In the genomic region with DNA sequence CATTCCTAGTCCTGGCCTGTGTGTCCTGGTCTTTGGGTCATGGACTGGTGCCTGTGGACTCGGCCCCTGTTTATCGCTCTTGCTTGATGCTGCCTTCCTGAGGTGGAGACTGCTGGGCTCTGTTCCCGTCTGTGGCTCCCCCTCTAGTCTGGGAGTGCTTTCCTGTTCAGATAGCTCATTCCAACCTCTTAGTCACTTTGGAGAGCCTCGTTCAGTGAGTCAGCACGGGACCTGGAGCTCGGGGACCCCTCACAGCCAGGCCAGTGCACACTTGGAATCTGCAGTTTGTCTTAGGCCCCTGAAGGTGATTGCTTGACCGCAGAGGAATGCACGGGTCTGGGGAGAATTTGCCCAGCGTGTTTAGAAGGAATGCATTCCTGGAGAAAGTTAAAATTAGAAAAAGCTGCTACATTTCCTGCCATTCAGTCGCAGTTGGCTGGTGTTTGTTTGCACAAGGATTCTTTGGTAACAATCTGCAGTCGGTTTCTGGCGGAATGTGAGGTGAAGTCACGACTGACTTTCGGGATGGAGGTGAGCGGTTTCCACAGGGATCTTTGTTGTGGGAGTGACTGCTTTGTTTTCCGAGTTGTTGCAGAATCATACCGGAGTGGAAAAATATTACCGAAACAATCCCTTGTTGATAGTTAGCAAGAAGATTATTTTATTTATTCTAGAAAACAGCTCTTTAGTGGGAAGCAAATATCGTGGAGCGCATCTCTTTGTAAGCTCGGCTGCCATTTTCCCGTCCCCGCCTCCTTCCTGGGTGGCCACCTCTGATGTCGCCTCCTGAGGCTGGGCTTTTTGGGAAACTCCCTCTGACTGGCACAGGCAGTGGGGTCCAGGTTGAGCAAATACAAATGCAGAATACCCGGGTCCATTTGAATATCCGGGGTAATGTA, we compare ENCODE assay signal across 1 cellular context.
TF ChIP-seq lines count a peak whose summit lies in the region.

No MANE protein-coding gene starts in this region.

TF ChIP-seq in HepG2, 621 proteins besides CTCF, POLR2A, EP300 and RAD21 (continued from another document and continues in another):
- no peak for TF ChIP-seq SNAPC4 (CRISPR knock-in tag; IDR thresholded peaks at IDR 0.05)
- peak; percentile 46; the same call in 1 of the 2 replicates for TF ChIP-seq ARHGAP35 (CRISPR knock-in tag; IDR thresholded peaks at IDR 0.05; ENCODE audit: borderline replicate concordance)
- peak; percentile 85; the same call in 1 of the 2 replicates for TF ChIP-seq KAT7 (CRISPR knock-in tag; IDR thresholded peaks at IDR 0.05; ENCODE audit: borderline replicate concordance)
- no peak; the same call in 1 of the 2 replicates for TF ChIP-seq ZNF331 (CRISPR knock-in tag; IDR thresholded peaks at IDR 0.05)
- peak; percentile 53 for TF ChIP-seq IRF2 (CRISPR knock-in tag; IDR thresholded peaks at IDR 0.05)
- TF ChIP-seq PAXIP1 (CRISPR knock-in tag; conservative IDR thresholded peaks at IDR 0.05), result peak; percentile 57
- peak; percentile 79; the same call in 1 of the 2 replicates for TF ChIP-seq RXRA (CRISPR knock-in tag; IDR thresholded peaks at IDR 0.05)
- TF ChIP-seq ZBTB25 (CRISPR knock-in tag; IDR thresholded peaks at IDR 0.05), result 0 out of 2 replicates have a peak, but pooled peaks have one; percentile 50
- TF ChIP-seq MXI1 (IDR thresholded peaks at IDR 0.05; ENCODE audit: borderline replicate concordance, low read depth, low read length), result 0 out of 3 replicates have a peak, but pooled peaks have one; percentile 32
- TF ChIP-seq SKI (IDR thresholded peaks at IDR 0.05; ENCODE audit: partially characterized antibody), result peak; percentile 77
- peak; percentile 72 for TF ChIP-seq ZNF609 (CRISPR knock-in tag; IDR thresholded peaks at IDR 0.05; ENCODE audit: borderline replicate concordance)
- peak; percentile 60; the same call in 1 of the 2 replicates for TF ChIP-seq ZNF788 (CRISPR knock-in tag; IDR thresholded peaks at IDR 0.05; ENCODE audit: borderline replicate concordance)
- TF ChIP-seq ZNF556 (CRISPR knock-in tag; IDR thresholded peaks at IDR 0.05; ENCODE audit: borderline replicate concordance), result peak; percentile 72; the same call in 1 of the 2 replicates
- peak; percentile 52; the same call in 1 of the 2 replicates for TF ChIP-seq SMAD3 (CRISPR knock-in tag; IDR thresholded peaks at IDR 0.05)
- TF ChIP-seq, protein P1, sequence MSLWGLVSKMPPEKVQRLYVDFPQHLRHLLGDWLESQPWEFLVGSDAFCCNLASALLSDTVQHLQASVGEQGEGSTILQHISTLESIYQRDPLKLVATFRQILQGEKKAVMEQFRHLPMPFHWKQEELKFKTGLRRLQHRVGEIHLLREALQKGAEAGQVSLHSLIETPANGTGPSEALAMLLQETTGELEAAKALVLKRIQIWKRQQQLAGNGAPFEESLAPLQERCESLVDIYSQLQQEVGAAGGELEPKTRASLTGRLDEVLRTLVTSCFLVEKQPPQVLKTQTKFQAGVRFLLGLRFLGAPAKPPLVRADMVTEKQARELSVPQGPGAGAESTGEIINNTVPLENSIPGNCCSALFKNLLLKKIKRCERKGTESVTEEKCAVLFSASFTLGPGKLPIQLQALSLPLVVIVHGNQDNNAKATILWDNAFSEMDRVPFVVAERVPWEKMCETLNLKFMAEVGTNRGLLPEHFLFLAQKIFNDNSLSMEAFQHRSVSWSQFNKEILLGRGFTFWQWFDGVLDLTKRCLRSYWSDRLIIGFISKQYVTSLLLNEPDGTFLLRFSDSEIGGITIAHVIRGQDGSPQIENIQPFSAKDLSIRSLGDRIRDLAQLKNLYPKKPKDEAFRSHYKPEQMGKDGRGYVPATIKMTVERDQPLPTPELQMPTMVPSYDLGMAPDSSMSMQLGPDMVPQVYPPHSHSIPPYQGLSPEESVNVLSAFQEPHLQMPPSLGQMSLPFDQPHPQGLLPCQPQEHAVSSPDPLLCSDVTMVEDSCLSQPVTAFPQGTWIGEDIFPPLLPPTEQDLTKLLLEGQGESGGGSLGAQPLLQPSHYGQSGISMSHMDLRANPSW (CRISPR knock-in tag; IDR thresholded peaks at IDR 0.05; ENCODE audit: borderline replicate concordance), result 0 out of 2 replicates have a peak, but pooled peaks have one; percentile 41
- peak; percentile 47; the same call in 1 of the 2 replicates for TF ChIP-seq HDAC1 (CRISPR knock-in tag; IDR thresholded peaks at IDR 0.05)
- peak; percentile 20; the same call in 1 of the 2 replicates for TF ChIP-seq NFIC (IDR thresholded peaks at IDR 0.05; ENCODE audit: low read length)
- TF ChIP-seq SALL1 (CRISPR knock-in tag; IDR thresholded peaks at IDR 0.05), result peak; percentile 70
- TF ChIP-seq MAFK (conservative IDR thresholded peaks at IDR 0.05 in 1 of 2, IDR thresholded peaks at IDR 0.05 in 1 of 2; ENCODE audit: low read length in 2 of 2), result peak in 1 of 2 experiments; percentile 73; a peak in 2 of 4 replicates
- peak; percentile 83 for TF ChIP-seq ZNF574 (CRISPR knock-in tag; IDR thresholded peaks at IDR 0.05)
- TF ChIP-seq CCAR2 (optimal IDR thresholded peaks at IDR 0.05; ENCODE audit: low read depth, low read length), result no peak
- TF ChIP-seq ZNF337 (CRISPR knock-in tag; IDR thresholded peaks at IDR 0.05; ENCODE audit: borderline replicate concordance, low read depth), result 0 out of 2 replicates have a peak, but pooled peaks have one; percentile 72
- no peak for TF ChIP-seq TGIF2 (CRISPR knock-in tag; IDR thresholded peaks at IDR 0.05)
- TF ChIP-seq CEBPB (IDR thresholded peaks at IDR 0.05; ENCODE audit: borderline replicate concordance, low read depth, low read length), result no peak; the same call in 1 of the 2 replicates
- TF ChIP-seq ZNF501 (CRISPR knock-in tag; IDR thresholded peaks at IDR 0.05), result peak; percentile 27; the same call in 1 of the 2 replicates
- peak; percentile 68 for TF ChIP-seq POGZ (CRISPR knock-in tag; IDR thresholded peaks at IDR 0.05)
